ENCODE assay signal across 20 cellular contexts in the genomic region with DNA sequence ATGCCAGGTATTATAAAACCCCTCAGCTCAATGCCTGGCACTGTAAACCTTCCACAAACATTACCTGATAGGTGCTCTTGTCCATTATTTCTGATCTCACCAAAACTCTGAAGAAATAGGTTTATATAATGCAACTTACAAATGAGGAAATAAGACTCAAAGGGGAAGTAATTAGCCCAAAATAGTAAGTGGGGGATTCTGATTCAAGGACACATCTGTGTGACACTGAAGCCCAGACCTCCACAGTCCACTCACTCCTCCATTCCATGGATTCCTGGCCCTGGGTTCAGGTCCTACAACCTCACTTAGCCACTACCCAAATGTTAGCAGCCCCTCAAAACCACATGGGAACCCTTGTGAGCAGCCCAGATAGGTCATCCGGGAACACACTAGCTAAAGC. TPM values are rescaled to one million over a fixed set of nuclear protein-coding genes. Genes with fewer than 3 reads are reported as not detected.
A peak's percentile ranks its signal among the peaks of the same experiment; 100 is the strongest.
DNase-seq lines count a peak whose midpoint lies in the region; ATAC-seq, FAIRE-seq and TF ChIP-seq lines count a peak whose summit lies in the region.
"Had no signal": no experiment of that assay in that cellular context is flagged by ENCODE, and none has a peak within 500 bp of the region (broad histone marks: within the 10 kb centered on the region; RNA-seq: fewer than 3 reads in every experiment).

No MANE protein-coding gene starts in this region.

- DNase-seq in activated CD8-positive, alpha-beta T cell treated with anti-CD3 and anti-CD28 coated beads for 36 hours, result no peak
- DNase-seq in activated CD8-positive, alpha-beta T cell treated with anti-CD3 and anti-CD28 coated beads, Interleukin-2, amount 10 ng/mL, durations not matched to agents 7 days and 5 days, result no peak
- DNase-seq in NOMO-1 treated with dmso at 0.1 percent for 144 hours (lab: John Stamatoyannopoulos, UW; ENCODE audit: unreplicated experiment), result peak; percentile 75
- no peak for DNase-seq in K562 (ENCODE audit: extremely low read depth in 1 of 4, low spot score in 3 of 4)
- DNase-seq in T-helper 9 cell, result no peak
- no peak for DNase-seq in anterior cingulate cortex (lab: John Stamatoyannopoulos, UW)
- no peak for DNase-seq in activated T-cell treated with anti-CD3 and anti-CD28 coated beads, Interleukin-2, amount 50 U/mL, for 4 hours
- DNase-seq: 8988T; activated gamma-delta T cell; foreskin melanocyte; NCI-H1092; NCI-H2107; nucleus accumbens; retina; stimulated activated naive CD8-positive, alpha-beta T cell treated with anti-CD3 and anti-CD28 coated beads, Interleukin-15, amount 100 ng/mL, for 72 hours; upper lobe of right lung had no signal

- CTCF ChIA-PET in activated CD8-positive, alpha-beta T cell treated with anti-CD3 and anti-CD28 coated beads for 36 hours (lab: Charles Lee), result interaction anchor here (0.7 to 4.2 kb wide), 6 partner anchors 11 to 64 kb away, joined by 3 to 18 read pairs (median 4); no protein-coding TSS in a partner anchor
- CTCF ChIA-PET in activated CD8-positive, alpha-beta T cell treated with anti-CD3 and anti-CD28 coated beads, Interleukin-2, amount 10 ng/mL, durations not matched to agents 7 days and 5 days (lab: Charles Lee), result interaction anchor here (0.9 to 4.4 kb wide), 4 partner anchors 18 to 63 kb away, joined by 3 to 25 read pairs (median 4); no protein-coding TSS in a partner anchor
- CTCF ChIA-PET in K562 (lab: Yijun Ruan, JAX; ENCODE audit: low intra/inter-chr PET ratio), result no interaction called here

- H3K4me1 ChIP-seq in K562 (replicated peaks in 1 of 2; ENCODE audit: control insufficient read depth in 2 of 2, insufficient read depth in 2 of 2, low read length in 2 of 2), result peaks cover 0 to 9% of the 10 kb centered on the region in 2 experiments; a peak in 2 of 5 replicates

- no peaks in the 10 kb centered on the region for H3K27me3 ChIP-seq in K562 (ENCODE audit: control insufficient read depth in 2 of 2, insufficient read depth in 2 of 2, low read length in 2 of 2)
- H3K27me3 ChIP-seq: upper lobe of right lung had no signal

- intact Hi-C loops in activated CD8-positive, alpha-beta T cell treated with anti-CD3 and anti-CD28 coated beads for 36 hours (cut with micrococcal nuclease), result no loop called here
- intact Hi-C loops in K562 (cut with micrococcal nuclease), result no loop called here

- no peak overlapping the region for H3K4me2 ChIP-seq in K562 (ENCODE audit: insufficient read depth, low read length)

- POLR2A ChIA-PET in activated CD8-positive, alpha-beta T cell treated with anti-CD3 and anti-CD28 coated beads for 36 hours (lab: Charles Lee), result interaction anchor here (0.6 to 1.9 kb wide), 4 partner anchors 11 to 17 kb away, joined by 3 to 6 read pairs (median 4); no protein-coding TSS in a partner anchor
- POLR2A ChIA-PET in activated CD8-positive, alpha-beta T cell treated with anti-CD3 and anti-CD28 coated beads, Interleukin-2, amount 10 ng/mL, durations not matched to agents 7 days and 5 days (lab: Charles Lee), result no interaction called here
- POLR2A ChIA-PET in K562 (lab: Yijun Ruan, JAX), result interaction anchor here (1.4 to 2.8 kb wide), 2 partner anchors 10 to 15 kb away, joined by 3 to 12 read pairs; no protein-coding TSS in a partner anchor

- peak; percentile 42 for FAIRE-seq in K562 (lab: Jason Lieb, UNC)
- FAIRE-seq: colon, endothelial cell of umbilical vein had no signal

- no peak for ATAC-seq in activated CD8-positive, alpha-beta T cell treated with anti-CD3 and anti-CD28 coated beads for 36 hours
- no peak for ATAC-seq in activated CD8-positive, alpha-beta T cell treated with anti-CD3 and anti-CD28 coated beads, Interleukin-2, amount 10 ng/mL, durations not matched to agents 7 days and 5 days
- ATAC-seq in K562, result no peak
- peak; percentile 46 for ATAC-seq in stimulated activated memory B cell treated with anti-CD40 and anti-IgM and Interleukin-4, amounts not matched to agents 10 μg/mL and 1 μg/mL and 100 μg/mL, for 72 hours
- ATAC-seq in activated T-cell treated with anti-CD3 and anti-CD28 coated beads, Interleukin-2, amount 50 U/mL, for 4 hours, result no peak
- ATAC-seq: stimulated activated naive CD8-positive, alpha-beta T cell treated with anti-CD3 and anti-CD28 coated beads, Interleukin-15, amount 100 ng/mL, for 72 hours; upper lobe of right lung had no signal

- H3K27me3 Mint-ChIP-seq in activated CD8-positive, alpha-beta T cell treated with anti-CD3 and anti-CD28 coated beads for 36 hours, result no peaks in the 10 kb centered on the region
- H3K27me3 Mint-ChIP-seq in activated CD8-positive, alpha-beta T cell treated with anti-CD3 and anti-CD28 coated beads, Interleukin-2, amount 10 ng/mL, durations not matched to agents 7 days and 5 days (ENCODE audit: low read depth), result no peaks in the 10 kb centered on the region
- no peaks in the 10 kb centered on the region for H3K27me3 Mint-ChIP-seq in stimulated activated memory B cell treated with anti-CD40 and anti-IgM and Interleukin-4, amounts not matched to agents 10 μg/mL and 1 μg/mL and 100 μg/mL, for 72 hours
- no peaks in the 10 kb centered on the region for H3K27me3 Mint-ChIP-seq in activated T-cell treated with anti-CD3 and anti-CD28 coated beads, Interleukin-2, amount 50 U/mL, for 4 hours (ENCODE audit: low read depth)
- H3K27me3 Mint-ChIP-seq: stimulated activated naive CD8-positive, alpha-beta T cell treated with anti-CD3 and anti-CD28 coated beads, Interleukin-15, amount 100 ng/mL, for 72 hours had no signal

- peaks cover 43% of the 10 kb centered on the region for H3K36me3 Mint-ChIP-seq in activated CD8-positive, alpha-beta T cell treated with anti-CD3 and anti-CD28 coated beads for 36 hours (ENCODE audit: low read depth)
- H3K36me3 Mint-ChIP-seq in activated CD8-positive, alpha-beta T cell treated with anti-CD3 and anti-CD28 coated beads, Interleukin-2, amount 10 ng/mL, durations not matched to agents 7 days and 5 days (ENCODE audit: low read depth), result peaks cover 94% of the 10 kb centered on the region
- peaks cover 44% of the 10 kb centered on the region for H3K36me3 Mint-ChIP-seq in stimulated activated memory B cell treated with anti-CD40 and anti-IgM and Interleukin-4, amounts not matched to agents 10 μg/mL and 1 μg/mL and 100 μg/mL, for 72 hours
- peaks cover 56% of the 10 kb centered on the region for H3K36me3 Mint-ChIP-seq in activated T-cell treated with anti-CD3 and anti-CD28 coated beads, Interleukin-2, amount 50 U/mL, for 4 hours (ENCODE audit: insufficient read depth)

- TF ChIP-seq POLR2A in K562 (conservative IDR thresholded peaks at IDR 0.05), result no peak

- H3K36me3 ChIP-seq in K562 (ENCODE audit: control insufficient read depth, insufficient read depth, low read length), result no peaks in the 10 kb centered on the region

- no peaks in the 10 kb centered on the region for H4K20me1 ChIP-seq in K562 (replicated peaks; ENCODE audit: control insufficient read depth, insufficient read depth, low read length)

- no peak overlapping the region for H2AFZ ChIP-seq in K562 (ENCODE audit: low read depth, low read length)

- peaks cover 3% of the 10 kb centered on the region for H3K9me3 Mint-ChIP-seq in activated CD8-positive, alpha-beta T cell treated with anti-CD3 and anti-CD28 coated beads for 36 hours
- no peaks in the 10 kb centered on the region for H3K9me3 Mint-ChIP-seq in activated CD8-positive, alpha-beta T cell treated with anti-CD3 and anti-CD28 coated beads, Interleukin-2, amount 10 ng/mL, durations not matched to agents 7 days and 5 days (ENCODE audit: insufficient read depth)
- H3K9me3 Mint-ChIP-seq in stimulated activated memory B cell treated with anti-CD40 and anti-IgM and Interleukin-4, amounts not matched to agents 10 μg/mL and 1 μg/mL and 100 μg/mL, for 72 hours, result no peaks in the 10 kb centered on the region
- no peaks in the 10 kb centered on the region for H3K9me3 Mint-ChIP-seq in activated T-cell treated with anti-CD3 and anti-CD28 coated beads, Interleukin-2, amount 50 U/mL, for 4 hours
- H3K9me3 Mint-ChIP-seq: stimulated activated naive CD8-positive, alpha-beta T cell treated with anti-CD3 and anti-CD28 coated beads, Interleukin-15, amount 100 ng/mL, for 72 hours; T-helper 1 cell treated with Interleukin-12 subunit alpha and Interleukin-12 subunit beta and Interleukin-4 antibody, amounts not matched to agents 30 μg/mL and 1 μg/mL, for 36 hours had no signal

- no peak overlapping the region for H3K4me3 ChIP-seq in K562
- H3K4me3 ChIP-seq: upper lobe of right lung had no signal

- no peak for TF ChIP-seq EP300 in K562 (IDR thresholded peaks at IDR 0.05; ENCODE audit: low read length)

- in situ Hi-C loops in K562 (cut with MboI), result no loop called here

- no peak for TF ChIP-seq CTCF in activated CD8-positive, alpha-beta T cell treated with anti-CD3 and anti-CD28 coated beads for 36 hours (IDR thresholded peaks at IDR 0.05)
- no peak for TF ChIP-seq CTCF in K562 (IDR thresholded peaks at IDR 0.05 in 2 of 3, conservative IDR thresholded peaks at IDR 0.05 in 1 of 3; ENCODE audit: insufficient read depth in 2 of 3, low read depth in 1 of 3, low read length in 3 of 3)

- H3K9me3 ChIP-seq in K562 (replicated peaks; ENCODE audit: control insufficient read depth, insufficient read depth, low read depth, low read length), result no peaks in the 10 kb centered on the region
- H3K9me3 ChIP-seq: upper lobe of right lung had no signal

- peaks cover 43% of the 10 kb centered on the region for H3K4me1 Mint-ChIP-seq in activated CD8-positive, alpha-beta T cell treated with anti-CD3 and anti-CD28 coated beads for 36 hours (ENCODE audit: low read depth)
- peaks cover 39% of the 10 kb centered on the region for H3K4me1 Mint-ChIP-seq in activated CD8-positive, alpha-beta T cell treated with anti-CD3 and anti-CD28 coated beads, Interleukin-2, amount 10 ng/mL, durations not matched to agents 7 days and 5 days (ENCODE audit: low read depth)
- H3K4me1 Mint-ChIP-seq in stimulated activated memory B cell treated with anti-CD40 and anti-IgM and Interleukin-4, amounts not matched to agents 10 μg/mL and 1 μg/mL and 100 μg/mL, for 72 hours, result peaks cover 82% of the 10 kb centered on the region
- H3K4me1 Mint-ChIP-seq in activated T-cell treated with anti-CD3 and anti-CD28 coated beads, Interleukin-2, amount 50 U/mL, for 4 hours (ENCODE audit: low read depth), result peaks cover 62% of the 10 kb centered on the region

- 30% methylated on average over 1 of the region's 1 CpG for WGBS in K562 (ENCODE audit: insufficient coverage, low coverage, missing lambda C conversion rate)

- peak overlapping the region; percentile 28 for H3K27ac Mint-ChIP-seq in activated CD8-positive, alpha-beta T cell treated with anti-CD3 and anti-CD28 coated beads for 36 hours
- H3K27ac Mint-ChIP-seq in activated CD8-positive, alpha-beta T cell treated with anti-CD3 and anti-CD28 coated beads, Interleukin-2, amount 10 ng/mL, durations not matched to agents 7 days and 5 days, result no peak overlapping the region
- H3K27ac Mint-ChIP-seq in stimulated activated memory B cell treated with anti-CD40 and anti-IgM and Interleukin-4, amounts not matched to agents 10 μg/mL and 1 μg/mL and 100 μg/mL, for 72 hours, result peak overlapping the region; percentile 90
- H3K27ac Mint-ChIP-seq: T-helper 1 cell treated with Interleukin-12 subunit alpha and Interleukin-12 subunit beta and Interleukin-4 antibody, amounts not matched to agents 30 μg/mL and 1 μg/mL, for 36 hours had no signal

- BruUV-seq in K562 (replicated peaks; lab: Mats Ljungman, UMichigan), result no TSS peak

- H3K4me3 Mint-ChIP-seq in activated CD8-positive, alpha-beta T cell treated with anti-CD3 and anti-CD28 coated beads for 36 hours, result no peak overlapping the region
- H3K4me3 Mint-ChIP-seq in activated CD8-positive, alpha-beta T cell treated with anti-CD3 and anti-CD28 coated beads, Interleukin-2, amount 10 ng/mL, durations not matched to agents 7 days and 5 days, result no peak overlapping the region
- peak overlapping the region; percentile 13 for H3K4me3 Mint-ChIP-seq in stimulated activated memory B cell treated with anti-CD40 and anti-IgM and Interleukin-4, amounts not matched to agents 10 μg/mL and 1 μg/mL and 100 μg/mL, for 72 hours
- H3K4me3 Mint-ChIP-seq in activated T-cell treated with anti-CD3 and anti-CD28 coated beads, Interleukin-2, amount 50 U/mL, for 4 hours, result no peak overlapping the region
- H3K4me3 Mint-ChIP-seq: stimulated activated naive CD8-positive, alpha-beta T cell treated with anti-CD3 and anti-CD28 coated beads, Interleukin-15, amount 100 ng/mL, for 72 hours; T-helper 1 cell treated with Interleukin-12 subunit alpha and Interleukin-12 subunit beta and Interleukin-4 antibody, amounts not matched to agents 30 μg/mL and 1 μg/mL, for 36 hours had no signal

- no peak overlapping the region for H3K9ac ChIP-seq in K562 (ENCODE audit: insufficient read depth in 1 of 2, low read depth in 2 of 2, low read length in 2 of 2)

- TF ChIP-seq RAD21 in K562 (CRISPR knock-in tag; conservative IDR thresholded peaks at IDR 0.05 in 1 of 2, IDR thresholded peaks at IDR 0.05 in 1 of 2), result no peak

- H3K9me1 ChIP-seq in K562 (ENCODE audit: control insufficient read depth, insufficient read depth, low read length), result no peaks in the 10 kb centered on the region

- H3K79me2 ChIP-seq in K562 (ENCODE audit: control insufficient read depth, insufficient read depth, low read length), result no peaks in the 10 kb centered on the region

- no peak overlapping the region for H3K27ac ChIP-seq in K562 (ENCODE audit: extremely low read depth, low read depth, low read length)

RNA-seq across cellular contexts. Expression of a gene that starts 49.9 kb away (rescaled TPM):
- 10 to 100 TPM; 16.0 to 17.4 TPM for total RNA-seq in activated CD8-positive, alpha-beta T cell treated with anti-CD3 and anti-CD28 coated beads for 36 hours
- total RNA-seq in activated CD8-positive, alpha-beta T cell treated with anti-CD3 and anti-CD28 coated beads, Interleukin-2, amount 10 ng/mL, durations not matched to agents 7 days and 5 days, result 10 to 100 TPM; 49.3 to 52.3 TPM
- total RNA-seq in K562 (2011; cell fraction: chromatin; rRNA removed; ENCODE audit: low replicate concordance), result 7.4 and 9.9 TPM in 2 replicates
- total RNA-seq in K562 (2011; cell fraction: nucleolus; rRNA removed), result 3.3 and 10.8 TPM in 2 replicates
- total RNA-seq in K562 (2011; cell fraction: nucleoplasm; rRNA removed), result 2.7 and 3.0 TPM in 2 replicates
- total RNA-seq in K562 (2014; rRNA removed) (2.0 and 2.5 TPM in 2 replicates), K562 (2014; rRNA removed; fragmentation: Illumina TruSeq; extraction: Trizol) (2.6 and 2.7 TPM in 2 replicates), K562 (2015; rRNA removed; fragmentation: Illumina TruSeq; extraction: Trizol) (3.8 and 4.8 TPM in 2 replicates), K562 (2021) (3.9 and 5.3 TPM in 2 replicates)
- polyA plus RNA-seq in K562 (2011; rRNA removed) (4.1 and 10.6 TPM in 2 replicates), K562 (2014; fragmentation: Illumina TruSeq; extraction: Trizol) (2.1 TPM in 2 replicates), K562 (2014; fragmentation: Nextera tagmentation; extraction: Ambion mirVana) (under 1 TPM; 0.41 to 0.49 TPM), K562 (2014; rRNA removed) (1.3 and 1.8 TPM in 2 replicates)
- polyA plus RNA-seq in K562 (2011; cell fraction: cytosol; rRNA removed), result 2.8 and 8.1 TPM in 2 replicates
- polyA plus RNA-seq in K562 (2011; cell fraction: nucleus; rRNA removed), result 8.2 and 15.6 TPM in 2 replicates
- polyA plus RNA-seq in K562 (2012), result 6.2 and 9.6 TPM in 2 replicates
- polyA minus RNA-seq in K562 (2011; rRNA and poly(A)+ RNA removed), result 11.5 and 31.8 TPM in 2 replicates
- 6.2 and 17.5 TPM in 2 replicates for polyA minus RNA-seq in K562 (2011; cell fraction: cytosol; rRNA and poly(A)+ RNA removed)
- 7.0 and 17.7 TPM in 2 replicates for polyA minus RNA-seq in K562 (2011; cell fraction: nucleus; rRNA and poly(A)+ RNA removed)
- total RNA-seq in activated T-cell treated with anti-CD3 and anti-CD28 coated beads, Interleukin-2, amount 50 U/mL, for 4 hours, result 1 to 10 TPM; 2.2 to 3.8 (median 2.7) TPM
